23 cellular contexts compared by ENCODE assay signal in the genomic region with DNA sequence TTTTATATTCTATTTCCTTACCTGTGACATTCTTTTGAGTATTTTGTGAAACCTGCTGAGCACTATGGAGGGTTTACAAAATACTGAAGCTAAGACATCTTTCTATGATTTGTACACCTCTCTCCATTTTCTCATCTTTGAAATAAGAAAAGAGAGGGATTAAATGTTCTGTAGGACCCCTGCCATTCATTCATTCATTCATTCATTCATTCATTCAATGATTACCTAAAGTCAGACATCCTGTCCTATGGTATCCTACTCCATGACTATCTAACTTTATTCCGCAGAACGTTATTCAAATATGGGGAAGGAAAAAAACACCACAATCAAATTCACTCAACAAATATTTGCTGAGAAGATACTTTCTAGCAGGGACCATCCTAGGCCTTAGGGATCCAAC.
"Had no signal": no experiment of that assay in that cellular context is flagged by ENCODE, and none has a peak within 500 bp of the region (broad histone marks: within the 10 kb centered on the region; RNA-seq: fewer than 3 reads in every experiment).

No MANE protein-coding gene starts in this region.

- H3K27ac Mint-ChIP-seq: activated CD4-positive, alpha-beta memory T cell treated with anti-CD3 and anti-CD28 coated beads for 36 hours; activated CD4-positive, alpha-beta T cell treated with anti-CD3 and anti-CD28 coated beads, Interleukin-2, amount 10 ng/mL, durations not matched to agents 7 days and 5 days; activated naive CD4-positive, alpha-beta T cell treated with anti-CD3 and anti-CD28 coated beads, Interleukin-2, amount 50 U/mL, for 72 hours; activated naive CD8-positive, alpha-beta T cell treated with anti-CD3 and anti-CD28 coated beads, Interleukin-2, amount 50 U/mL, for 24 hours; brain; T-cell had no signal

- H3K27ac ChIP-seq: ascending aorta, cardiac muscle cell, VCaP had no signal

- ATAC-seq: activated naive CD4-positive, alpha-beta T cell treated with anti-CD3 and anti-CD28 coated beads, Interleukin-2, amount 50 U/mL, for 72 hours; activated naive CD8-positive, alpha-beta T cell treated with anti-CD3 and anti-CD28 coated beads, Interleukin-2, amount 50 U/mL, for 24 hours; T-cell had no signal

- H3K9me3 Mint-ChIP-seq: activated CD4-positive, alpha-beta memory T cell treated with anti-CD3 and anti-CD28 coated beads for 36 hours; activated CD4-positive, alpha-beta T cell treated with anti-CD3 and anti-CD28 coated beads, Interleukin-2, amount 10 ng/mL, durations not matched to agents 7 days and 5 days; activated naive CD4-positive, alpha-beta T cell treated with anti-CD3 and anti-CD28 coated beads, Interleukin-2, amount 50 U/mL, for 72 hours; activated naive CD8-positive, alpha-beta T cell treated with anti-CD3 and anti-CD28 coated beads, Interleukin-2, amount 50 U/mL, for 24 hours; T-cell had no signal

- H3K4me1 ChIP-seq: ascending aorta had no signal

- H3K9me3 ChIP-seq: ascending aorta had no signal

- H3K4me3 Mint-ChIP-seq: activated CD4-positive, alpha-beta memory T cell treated with anti-CD3 and anti-CD28 coated beads for 36 hours; activated CD4-positive, alpha-beta T cell treated with anti-CD3 and anti-CD28 coated beads, Interleukin-2, amount 10 ng/mL, durations not matched to agents 7 days and 5 days; activated naive CD8-positive, alpha-beta T cell treated with anti-CD3 and anti-CD28 coated beads, Interleukin-2, amount 50 U/mL, for 24 hours; brain; T-cell had no signal

- H3K4me1 Mint-ChIP-seq: activated CD4-positive, alpha-beta T cell treated with anti-CD3 and anti-CD28 coated beads, Interleukin-2, amount 10 ng/mL, durations not matched to agents 7 days and 5 days; activated naive CD8-positive, alpha-beta T cell treated with anti-CD3 and anti-CD28 coated beads, Interleukin-2, amount 50 U/mL, for 24 hours; brain had no signal

- H3K27me3 ChIP-seq: ascending aorta, cardiac muscle cell, MG63 had no signal

- DNase-seq: activated CD4-positive, alpha-beta memory T cell treated with anti-CD3 and anti-CD28 coated beads for 36 hours; activated CD4-positive, alpha-beta T cell treated with anti-CD3 and anti-CD28 coated beads, Interleukin-2, amount 10 ng/mL, durations not matched to agents 7 days and 5 days; activated CD4-positive, CD25-positive, alpha-beta regulatory T cell; activated CD8-positive, alpha-beta memory T cell treated with anti-CD3 and anti-CD28 coated beads for 24 hours; activated effector memory CD4-positive, alpha-beta T cell treated with anti-CD3 and anti-CD28 coated beads, Interleukin-2, amount 50 U/mL, for 16 hours; activated naive CD4-positive, alpha-beta T cell treated with Interleukin-2 at 50 U/mL for 16 hours; activated naive CD8-positive, alpha-beta T cell treated with anti-CD3 and anti-CD28 coated beads, Interleukin-2, amount 50 U/mL, for 24 hours; activated T-cell treated with anti-CD3 and anti-CD28 coated beads for 4 hours; NCI-H1105 treated with DMSO at 0.1 percent for 48 hours; NCI-H1436 treated with DMSO at 0.1 percent for 48 hours; NCI-H187; NCI-H2081; NCI-H510A treated with DMSO at 0.1 percent for 48 hours; NCI-H69; NK-92 treated with Interleukin-12 subunit alpha and Interleukin-12 subunit beta, amount 100 ng/mL, for 24 hours; SHP77 treated with DMSO at 0.1 percent for 48 hours; T-cell had no signal

- H3K36me3 ChIP-seq: ascending aorta, cardiac muscle cell had no signal

- H3K27me3 Mint-ChIP-seq: activated CD4-positive, alpha-beta memory T cell treated with anti-CD3 and anti-CD28 coated beads for 36 hours; activated CD4-positive, alpha-beta T cell treated with anti-CD3 and anti-CD28 coated beads, Interleukin-2, amount 10 ng/mL, durations not matched to agents 7 days and 5 days; activated naive CD8-positive, alpha-beta T cell treated with anti-CD3 and anti-CD28 coated beads, Interleukin-2, amount 50 U/mL, for 24 hours; brain; T-cell had no signal

- H3K4me3 ChIP-seq: ascending aorta, cardiac muscle cell, MG63 had no signal
